1 cellular context compared by ENCODE assay signal in genomic region chr11:1763796-1764661, GRCh38.
TF ChIP-seq lines count a peak whose summit lies in the region.

TSS of gene CTSD (minus strand) at chr11:1763927. CDS start at chr11:1763859, 68 bp downstream.

TF ChIP-seq in HepG2, 621 proteins besides CTCF, POLR2A, EP300 and RAD21 (continued from another document and continues in another):
- TF ChIP-seq, protein P1, sequence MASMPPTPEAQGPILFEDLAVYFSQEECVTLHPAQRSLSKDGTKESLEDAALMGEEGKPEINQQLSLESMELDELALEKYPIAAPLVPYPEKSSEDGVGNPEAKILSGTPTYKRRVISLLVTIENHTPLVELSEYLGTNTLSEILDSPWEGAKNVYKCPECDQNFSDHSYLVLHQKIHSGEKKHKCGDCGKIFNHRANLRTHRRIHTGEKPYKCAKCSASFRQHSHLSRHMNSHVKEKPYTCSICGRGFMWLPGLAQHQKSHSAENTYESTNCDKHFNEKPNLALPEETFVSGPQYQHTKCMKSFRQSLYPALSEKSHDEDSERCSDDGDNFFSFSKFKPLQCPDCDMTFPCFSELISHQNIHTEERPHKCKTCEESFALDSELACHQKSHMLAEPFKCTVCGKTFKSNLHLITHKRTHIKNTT (CRISPR knock-in tag; IDR thresholded peaks at IDR 0.05): no peak
- no peak for TF ChIP-seq NR2C2 (CRISPR knock-in tag; IDR thresholded peaks at IDR 0.05; ENCODE audit: borderline replicate concordance)
- TF ChIP-seq NR1H2 (CRISPR knock-in tag; IDR thresholded peaks at IDR 0.05; ENCODE audit: borderline replicate concordance, low read depth): no peak
- TF ChIP-seq THAP8 (CRISPR knock-in tag; IDR thresholded peaks at IDR 0.05; ENCODE audit: borderline replicate concordance): 0 out of 2 replicates have a peak, but pooled peaks have one; percentile 46
- TF ChIP-seq, protein P2, sequence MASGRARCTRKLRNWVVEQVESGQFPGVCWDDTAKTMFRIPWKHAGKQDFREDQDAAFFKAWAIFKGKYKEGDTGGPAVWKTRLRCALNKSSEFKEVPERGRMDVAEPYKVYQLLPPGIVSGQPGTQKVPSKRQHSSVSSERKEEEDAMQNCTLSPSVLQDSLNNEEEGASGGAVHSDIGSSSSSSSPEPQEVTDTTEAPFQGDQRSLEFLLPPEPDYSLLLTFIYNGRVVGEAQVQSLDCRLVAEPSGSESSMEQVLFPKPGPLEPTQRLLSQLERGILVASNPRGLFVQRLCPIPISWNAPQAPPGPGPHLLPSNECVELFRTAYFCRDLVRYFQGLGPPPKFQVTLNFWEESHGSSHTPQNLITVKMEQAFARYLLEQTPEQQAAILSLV (CRISPR knock-in tag; IDR thresholded peaks at IDR 0.05; ENCODE audit: borderline replicate concordance): peak; percentile 79; the same call in 1 of the 2 replicates
- peak; percentile 30; the same call in 1 of the 2 replicates for TF ChIP-seq FOSL2 (CRISPR knock-in tag; IDR thresholded peaks at IDR 0.05)
- peak; percentile 78 for TF ChIP-seq ZNF687 (CRISPR knock-in tag; IDR thresholded peaks at IDR 0.05)
- peak; percentile 21; the same call in 1 of the 2 replicates for TF ChIP-seq KLF12 (CRISPR knock-in tag; IDR thresholded peaks at IDR 0.05; ENCODE audit: borderline replicate concordance)
- TF ChIP-seq MAZ (IDR thresholded peaks at IDR 0.05; ENCODE audit: borderline replicate concordance, low read depth, low read length): no peak
- peak; percentile 25; the same call in 1 of the 2 replicates for TF ChIP-seq MAZ (CRISPR knock-in tag; IDR thresholded peaks at IDR 0.05; ENCODE audit: low read depth)
- TF ChIP-seq CENPT (CRISPR knock-in tag; IDR thresholded peaks at IDR 0.05; ENCODE audit: low read depth): no peak
- no peak for TF ChIP-seq MATR3 (CRISPR knock-in tag; IDR thresholded peaks at IDR 0.05)
- TF ChIP-seq ZNF574 (CRISPR knock-in tag; IDR thresholded peaks at IDR 0.05): peak; percentile 56
- no peak for TF ChIP-seq KDM5A (IDR thresholded peaks at IDR 0.05; ENCODE audit: borderline replicate concordance, low read length)
- TF ChIP-seq ARNT2 (CRISPR knock-in tag; IDR thresholded peaks at IDR 0.05; ENCODE audit: low read depth): peak; percentile 70
- 0 out of 2 replicates have a peak, but pooled peaks have one; percentile 55 for TF ChIP-seq ZNF451 (CRISPR knock-in tag; IDR thresholded peaks at IDR 0.05)
- no peak for TF ChIP-seq ZBTB3 (CRISPR knock-in tag; IDR thresholded peaks at IDR 0.05; ENCODE audit: borderline replicate concordance, low read depth)
- peak; percentile 16; the same call in 1 of the 2 replicates for TF ChIP-seq SP2 (CRISPR knock-in tag; IDR thresholded peaks at IDR 0.05)
- peak; percentile 21 for TF ChIP-seq PHF5A (CRISPR knock-in tag; IDR thresholded peaks at IDR 0.05; ENCODE audit: low read depth, unreplicated experiment)
- TF ChIP-seq SALL1 (CRISPR knock-in tag; IDR thresholded peaks at IDR 0.05): peak; percentile 63
- TF ChIP-seq DZIP1 (CRISPR knock-in tag; IDR thresholded peaks at IDR 0.05): peak; percentile 56; the same call in 1 of the 2 replicates
- 0 out of 2 replicates have a peak, but pooled peaks have one; percentile 58 for TF ChIP-seq ARNTL (CRISPR knock-in tag; IDR thresholded peaks at IDR 0.05)
- TF ChIP-seq ZNF274 (CRISPR knock-in tag; IDR thresholded peaks at IDR 0.05): peak; percentile 17; the same call in 1 of the 2 replicates
- peak; percentile 13; the same call in 1 of the 2 replicates for TF ChIP-seq FOXO1 (CRISPR knock-in tag; IDR thresholded peaks at IDR 0.05)
- 0 out of 2 replicates have a peak, but pooled peaks have one; percentile 43 for TF ChIP-seq ATF7-NPFF (CRISPR knock-in tag; IDR thresholded peaks at IDR 0.05; ENCODE audit: low read depth)
- TF ChIP-seq ESRRA (CRISPR knock-in tag; IDR thresholded peaks at IDR 0.05; ENCODE audit: low read depth): peak; percentile 26; the same call in 1 of the 2 replicates
- TF ChIP-seq FOXA1 (IDR thresholded peaks at IDR 0.05): no peak
- TF ChIP-seq FOXA1 (CRISPR knock-in tag; IDR thresholded peaks at IDR 0.05): peak; percentile 67; the same call in 1 of the 2 replicates
- 0 out of 2 replicates have a peak, but pooled peaks have one; percentile 46 for TF ChIP-seq ZNF546 (CRISPR knock-in tag; conservative IDR thresholded peaks at IDR 0.05)
- TF ChIP-seq ARID5B (CRISPR knock-in tag; IDR thresholded peaks at IDR 0.05): peak; percentile 44; the same call in 1 of the 2 replicates
- TF ChIP-seq, protein P3, sequence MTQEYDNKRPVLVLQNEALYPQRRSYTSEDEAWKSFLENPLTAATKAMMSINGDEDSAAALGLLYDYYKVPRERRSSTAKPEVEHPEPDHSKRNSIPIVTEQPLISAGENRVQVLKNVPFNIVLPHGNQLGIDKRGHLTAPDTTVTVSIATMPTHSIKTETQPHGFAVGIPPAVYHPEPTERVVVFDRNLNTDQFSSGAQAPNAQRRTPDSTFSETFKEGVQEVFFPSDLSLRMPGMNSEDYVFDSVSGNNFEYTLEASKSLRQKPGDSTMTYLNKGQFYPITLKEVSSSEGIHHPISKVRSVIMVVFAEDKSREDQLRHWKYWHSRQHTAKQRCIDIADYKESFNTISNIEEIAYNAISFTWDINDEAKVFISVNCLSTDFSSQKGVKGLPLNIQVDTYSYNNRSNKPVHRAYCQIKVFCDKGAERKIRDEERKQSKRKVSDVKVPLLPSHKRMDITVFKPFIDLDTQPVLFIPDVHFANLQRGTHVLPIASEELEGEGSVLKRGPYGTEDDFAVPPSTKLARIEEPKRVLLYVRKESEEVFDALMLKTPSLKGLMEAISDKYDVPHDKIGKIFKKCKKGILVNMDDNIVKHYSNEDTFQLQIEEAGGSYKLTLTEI (CRISPR knock-in tag; conservative IDR thresholded peaks at IDR 0.05): no peak
- peak; percentile 82 for TF ChIP-seq RBFOX2 (IDR thresholded peaks at IDR 0.05; ENCODE audit: low read depth, low read length)
- TF ChIP-seq, protein P4, sequence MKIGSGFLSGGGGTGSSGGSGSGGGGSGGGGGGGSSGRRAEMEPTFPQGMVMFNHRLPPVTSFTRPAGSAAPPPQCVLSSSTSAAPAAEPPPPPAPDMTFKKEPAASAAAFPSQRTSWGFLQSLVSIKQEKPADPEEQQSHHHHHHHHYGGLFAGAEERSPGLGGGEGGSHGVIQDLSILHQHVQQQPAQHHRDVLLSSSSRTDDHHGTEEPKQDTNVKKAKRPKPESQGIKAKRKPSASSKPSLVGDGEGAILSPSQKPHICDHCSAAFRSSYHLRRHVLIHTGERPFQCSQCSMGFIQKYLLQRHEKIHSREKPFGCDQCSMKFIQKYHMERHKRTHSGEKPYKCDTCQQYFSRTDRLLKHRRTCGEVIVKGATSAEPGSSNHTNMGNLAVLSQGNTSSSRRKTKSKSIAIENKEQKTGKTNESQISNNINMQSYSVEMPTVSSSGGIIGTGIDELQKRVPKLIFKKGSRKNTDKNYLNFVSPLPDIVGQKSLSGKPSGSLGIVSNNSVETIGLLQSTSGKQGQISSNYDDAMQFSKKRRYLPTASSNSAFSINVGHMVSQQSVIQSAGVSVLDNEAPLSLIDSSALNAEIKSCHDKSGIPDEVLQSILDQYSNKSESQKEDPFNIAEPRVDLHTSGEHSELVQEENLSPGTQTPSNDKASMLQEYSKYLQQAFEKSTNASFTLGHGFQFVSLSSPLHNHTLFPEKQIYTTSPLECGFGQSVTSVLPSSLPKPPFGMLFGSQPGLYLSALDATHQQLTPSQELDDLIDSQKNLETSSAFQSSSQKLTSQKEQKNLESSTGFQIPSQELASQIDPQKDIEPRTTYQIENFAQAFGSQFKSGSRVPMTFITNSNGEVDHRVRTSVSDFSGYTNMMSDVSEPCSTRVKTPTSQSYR (CRISPR knock-in tag; IDR thresholded peaks at IDR 0.05; ENCODE audit: borderline replicate concordance): peak; percentile 31; the same call in 1 of the 2 replicates
- no peak for TF ChIP-seq ZNF766 (CRISPR knock-in tag; IDR thresholded peaks at IDR 0.05; ENCODE audit: borderline replicate concordance)
- 0 out of 2 replicates have a peak, but pooled peaks have one; percentile 9 for TF ChIP-seq ZNF7 (CRISPR knock-in tag; IDR thresholded peaks at IDR 0.05)
- TF ChIP-seq POLR2G (IDR thresholded peaks at IDR 0.05; ENCODE audit: low read depth, low read length): peak; percentile 66
